In genomic region chr17:700504-701094, GRCh38 we compare ENCODE assay signal across 8 cellular contexts. TPM values are rescaled to one million over a fixed set of nuclear protein-coding genes. Genes with fewer than 3 reads are reported as not detected.
DNase-seq lines count a peak whose midpoint lies in the region; ATAC-seq and TF ChIP-seq lines count a peak whose summit lies in the region.

No MANE protein-coding gene starts in this region.

- H3K4me3 Mint-ChIP-seq in HFFc6 (no peak overlapping the region), T-helper 17 cell (no peak overlapping the region)

- H3K36me3 Mint-ChIP-seq in HFFc6 (ENCODE audit: low read depth) (peaks cover 21% of the 10 kb centered on the region), T-helper 17 cell (ENCODE audit: low read depth) (peaks cover 6% of the 10 kb centered on the region)

- peak; percentile 1 for DNase-seq in DMS53 treated with DMSO at 0.1 percent for 48 hours (lab: John Stamatoyannopoulos, UW; ENCODE audit: unreplicated experiment)
- peak; percentile 47 for DNase-seq in HFFc6
- no peak for DNase-seq in T-helper 17 cell
- peak; percentile 14 to 63 for DNase-seq in foreskin fibroblast
- no peak for DNase-seq in retinal pigment epithelial cell (ENCODE audit: low read depth)

- H3K27ac Mint-ChIP-seq in HFFc6 (peak overlapping the region; percentile 28; the same call in 1 of the 2 replicates), T-helper 17 cell (no peak overlapping the region)

- H3K27me3 Mint-ChIP-seq in HFFc6 (ENCODE audit: insufficient read depth) (no peaks in the 10 kb centered on the region), T-helper 17 cell (no peaks in the 10 kb centered on the region)

- H3K9me3 ChIP-seq in T-helper 17 cell (ENCODE audit: control insufficient read depth, low read length, poor library complexity, severe bottlenecking): no peaks in the 10 kb centered on the region

- H3K9me3 Mint-ChIP-seq in HFFc6: no peaks in the 10 kb centered on the region

- ATAC-seq in T-helper 17 cell (peak; percentile 63), HG03280 (IDR thresholded peaks at IDR 0.05; ENCODE audit: unreplicated experiment) (no peak), HG03520 (IDR thresholded peaks at IDR 0.05; ENCODE audit: unreplicated experiment) (no peak), GM21515 (IDR thresholded peaks at IDR 0.05; ENCODE audit: unreplicated experiment) (no peak)

- TF ChIP-seq CTCF in HFFc6 (IDR thresholded peaks at IDR 0.05): peak; percentile 95
- peak; percentile 30 for TF ChIP-seq CTCF in foreskin fibroblast (IDR thresholded peaks at IDR 0.05; ENCODE audit: low read depth, low read length)
- peak; percentile 56 for TF ChIP-seq CTCF in retinal pigment epithelial cell (conservative IDR thresholded peaks at IDR 0.05; ENCODE audit: low read depth, low read length)

- H3K4me3 ChIP-seq in foreskin fibroblast (ENCODE audit: low read depth in 1 of 2, low read length in 2 of 2) (no peak overlapping the region), retinal pigment epithelial cell (ENCODE audit: low read length) (no peak overlapping the region)

- H3K4me1 Mint-ChIP-seq in HFFc6 (ENCODE audit: low read depth) (peaks cover 57% of the 10 kb centered on the region), T-helper 17 cell (peaks cover 9% of the 10 kb centered on the region)

RNA-seq across cellular contexts. Expression of gene VPS53, which starts 14.0 kb away (rescaled TPM):
- 10 to 100 TPM; 85.3 to 91.0 (median 87.9) TPM for total RNA-seq in HFFc6 (2021; fragmentation: NEBNext Ultra II Directional; extraction: Animal tissue kit (Norgen Biotek cat#: 25700))
- 10 to 100 TPM; 57.8 to 80.7 TPM for total RNA-seq in T-helper 17 cell

RNA-seq across cellular contexts. Expression of gene TLCD3A, which starts 31.8 kb away (rescaled TPM):
- total RNA-seq in HFFc6 (2021; fragmentation: NEBNext Ultra II Directional; extraction: Animal tissue kit (Norgen Biotek cat#: 25700)): 10 to 100 TPM; 28.2 to 35.8 (median 34.5) TPM
- total RNA-seq in T-helper 17 cell: 1 to 10 TPM in 1 of 2 donors, under 1 TPM in 1; 0.85 to 1.8 TPM

RNA-seq across cellular contexts. Expression of gene GEMIN4, which starts 51.5 kb away (rescaled TPM):
- total RNA-seq in HFFc6 (2021; fragmentation: NEBNext Ultra II Directional; extraction: Animal tissue kit (Norgen Biotek cat#: 25700)): 10 to 100 TPM; 21.0 to 27.7 (median 21.7) TPM
- total RNA-seq in T-helper 17 cell: 10 to 100 TPM; 11.5 to 13.4 TPM

Comparison
In these comparisons a context has a peak if more than half of its experiments do, and no peak if none do; other contexts are left out.
1. DNase-seq: peak in DMS53 treated with DMSO at 0.1 percent for 48 hours (single experiment), HFFc6 (single experiment) and foreskin fibroblast (2 of 2); none in T-helper 17 cell (0 of 3) and retinal pigment epithelial cell (single experiment).
2. CTCF ChIP-seq: peak in every context shown above with its lines; median percentile 95 in HFFc6; 56 in retinal pigment epithelial cell; 30 in foreskin fibroblast.
3. RNA of gene TLCD3A, which starts 31.8 kb away (total RNA-seq): 28.2 to 35.8 TPM in HFFc6; 0.85 to 1.8 TPM in T-helper 17 cell; every median in the first group is over 10 times any median in the second.